6 cellular contexts compared by ENCODE assay signal in the genomic region with DNA sequence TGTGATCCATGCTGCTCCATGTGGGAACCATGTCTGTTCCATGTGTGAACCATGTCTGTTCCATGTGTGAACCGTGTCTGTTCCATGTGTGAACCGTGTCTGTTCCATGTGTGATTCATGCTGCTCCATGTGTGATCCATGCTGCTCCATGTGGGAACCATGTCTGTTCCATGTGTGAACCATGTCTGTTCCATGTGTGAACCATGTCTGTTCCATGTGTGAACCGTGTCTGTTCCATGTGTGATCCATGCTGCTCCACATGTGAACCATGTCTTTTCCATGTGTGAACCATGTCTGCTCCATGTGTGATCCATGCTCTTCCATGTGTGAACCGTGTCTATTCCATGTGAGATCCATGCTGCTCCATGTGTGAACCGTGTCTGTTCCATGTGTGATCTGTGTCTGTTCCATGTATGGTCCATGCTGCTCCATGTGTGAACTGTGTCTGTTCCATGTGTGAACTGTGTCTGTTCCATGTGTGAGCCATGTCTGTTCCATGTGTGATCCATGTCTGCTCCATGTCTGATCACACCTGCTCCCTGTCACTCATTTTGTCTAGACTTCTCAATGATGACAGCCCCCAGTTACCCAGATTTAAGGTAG. TPM values are rescaled to one million over a fixed set of nuclear protein-coding genes. Genes with fewer than 3 reads are reported as not detected.
"Had no signal": no experiment of that assay in that cellular context is flagged by ENCODE, and none has a peak within 500 bp of the region (broad histone marks: within the 10 kb centered on the region; RNA-seq: fewer than 3 reads in every experiment).

No MANE protein-coding gene starts in this region.

RNA-seq across cellular contexts. Expression of a gene that starts 56.8 kb away (rescaled TPM):
- total RNA-seq: HT1080, K562, M059J, Right ventricle myocardium superior, SJSA1 had no signal
- polyA plus RNA-seq: IgD-negative memory B cell, K562 had no signal
